Comparison of ENCODE assay signal across 11 cellular contexts in genomic region chr20:37944456-37944981, GRCh38. TPM values are rescaled to one million over a fixed set of nuclear protein-coding genes. Genes with fewer than 3 reads are reported as not detected.
"Had no signal": no experiment of that assay in that cellular context is flagged by ENCODE, and none has a peak within 500 bp of the region (broad histone marks: within the 10 kb centered on the region; RNA-seq: fewer than 3 reads in every experiment).

No MANE protein-coding gene starts in this region.

- H3K27me3 ChIP-seq: heart left ventricle, tibial nerve had no signal

- ATAC-seq: activated CD8-positive, alpha-beta T cell treated with anti-CD3 and anti-CD28 coated beads, Interleukin-2, amount 10 ng/mL, durations not matched to agents 7 days and 5 days; T-cell had no signal

- H3K4me3 ChIP-seq: heart left ventricle, tibial nerve had no signal

- H3K36me3 ChIP-seq: heart left ventricle, tibial nerve had no signal

- H3K4me1 ChIP-seq: heart left ventricle, parathyroid adenoma, tibial nerve had no signal

- H3K27ac ChIP-seq: heart left ventricle, parathyroid adenoma, tibial nerve had no signal

- DNase-seq: activated CD4-positive, alpha-beta T cell treated with anti-CD3 and anti-CD28 coated beads for 4 hours; activated CD8-positive, alpha-beta T cell treated with anti-CD3 and anti-CD28 coated beads, Interleukin-2, amount 10 ng/mL, durations not matched to agents 7 days and 5 days; activated gamma-delta T cell; foreskin melanocyte; stimulated activated CD4-positive, alpha-beta T cell treated with anti-CD3 and anti-CD28 coated beads, Interleukin-15, amount 100 ng/mL, for 24 hours; stimulated activated CD4-positive, alpha-beta T cell treated with anti-CD3 and anti-CD28 coated beads, Interleukin-4, amount 100 ng/mL, for 4 hours; T1000 had no signal

RNA-seq across cellular contexts. Expression of gene VSTM2L, which starts 41.6 kb away (rescaled TPM):
- total RNA-seq: T-cell had no signal
